Comparison of ENCODE assay signal across 6 cellular contexts in the genomic region with DNA sequence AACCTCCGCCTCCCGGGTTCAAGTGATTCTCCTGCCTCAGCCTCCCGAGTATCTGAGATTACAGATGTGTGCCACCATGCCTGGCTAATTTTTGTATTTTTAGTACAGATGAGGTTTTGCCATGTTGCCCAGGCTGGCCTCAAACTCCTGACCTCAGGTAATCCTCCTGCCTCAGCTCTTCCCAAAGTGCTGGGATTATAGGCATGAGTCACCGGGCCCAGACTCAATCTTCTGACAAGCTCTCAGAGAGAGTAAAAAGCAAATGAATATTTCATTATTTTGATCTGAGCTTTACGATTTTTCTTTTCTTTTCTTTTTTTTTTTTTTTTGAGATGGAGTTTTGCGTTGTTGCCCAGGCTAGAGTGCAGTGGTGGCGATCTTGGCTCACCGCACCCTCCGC. TPM values are rescaled to one million over a fixed set of nuclear protein-coding genes. Genes with fewer than 3 reads are reported as not detected.
DNase-seq lines count a peak whose midpoint lies in the region; TF ChIP-seq lines count a peak whose summit lies in the region.
"Not testable (repeated sequence)": the region's sequence is repeated elsewhere in the genome, so short reads cannot be mapped to it uniquely, and the experiment has no call there.

No MANE protein-coding gene starts in this region.

- not testable (repeated sequence) for H3K36me3 Mint-ChIP-seq in HFFc6 (ENCODE audit: low read depth)

- not testable (repeated sequence) for H3K9me3 Mint-ChIP-seq in HFFc6

- not testable (repeated sequence) for H3K4me3 Mint-ChIP-seq in HFFc6

- not testable (repeated sequence) for H3K4me3 ChIP-seq in MG63; WERI-Rb-1 (ENCODE audit: low read depth, low read length); epithelial cell of esophagus (ENCODE audit: low read length)

- not testable (repeated sequence) for H3K27me3 ChIP-seq in MG63; WERI-Rb-1 (ENCODE audit: insufficient read depth, low read depth, severe bottlenecking)

- H3K36me3 ChIP-seq in MG63, WERI-Rb-1: not testable (repeated sequence)

- H3K27ac Mint-ChIP-seq in HFFc6: not testable (repeated sequence)

- peak; percentile 8 for DNase-seq in EL
- DNase-seq in HFFc6: peak; percentile 3
- DNase-seq in MG63: peak; percentile 62
- peak; percentile 34 for DNase-seq in WERI-Rb-1
- DNase-seq in epithelial cell of esophagus (ENCODE audit: low read depth): peak; percentile 14
- DNase-seq in iris pigment epithelial cell (ENCODE audit: low read depth): peak; percentile 48

- not testable (repeated sequence) for H3K27me3 Mint-ChIP-seq in HFFc6 (ENCODE audit: insufficient read depth)

- not testable (repeated sequence) for H3K27ac ChIP-seq in WERI-Rb-1

- TF ChIP-seq CTCF in HFFc6 (IDR thresholded peaks at IDR 0.05); WERI-Rb-1 (IDR thresholded peaks at IDR 0.05; ENCODE audit: low read depth, low read length); epithelial cell of esophagus (IDR thresholded peaks at IDR 0.05; ENCODE audit: insufficient read depth, low read depth, low read length, missing control alignments): not testable (repeated sequence)

- not testable (repeated sequence) for H3K9me3 ChIP-seq in MG63; WERI-Rb-1 (ENCODE audit: severe bottlenecking)

- H3K4me1 Mint-ChIP-seq in HFFc6 (ENCODE audit: low read depth): not testable (repeated sequence)

RNA-seq across cellular contexts. Expression of a gene that starts 21.9 kb away (rescaled TPM):
- 100 to 1,000 TPM; 132 to 160 (median 144) TPM for total RNA-seq in HFFc6 (2021; fragmentation: NEBNext Ultra II Directional; extraction: Animal tissue kit (Norgen Biotek cat#: 25700))
- total RNA-seq in MG63 (2014; rRNA removed; shearing (Covaris generic); ENCODE audit: low replicate concordance): 18.5 and 48.3 TPM in 2 replicates

RNA-seq across cellular contexts. Expression of a gene that starts 31.2 kb away (rescaled TPM):
- 1,000 to 10,000 TPM; 1,282 to 1,468 (median 1,387) TPM for total RNA-seq in HFFc6 (2021; fragmentation: NEBNext Ultra II Directional; extraction: Animal tissue kit (Norgen Biotek cat#: 25700))
- total RNA-seq in MG63 (2014; rRNA removed; shearing (Covaris generic); ENCODE audit: low replicate concordance): 2,256 and 2,803 TPM in 2 replicates

RNA-seq across cellular contexts. Expression of a gene that starts 58.4 kb away (rescaled TPM):
- total RNA-seq in HFFc6 (2021; fragmentation: NEBNext Ultra II Directional; extraction: Animal tissue kit (Norgen Biotek cat#: 25700)): 10 to 100 TPM; 15.7 to 22.5 (median 18.5) TPM
- 8.0 TPM in 2 replicates for total RNA-seq in MG63 (2014; rRNA removed; shearing (Covaris generic); ENCODE audit: low replicate concordance)

Comparison
In these comparisons a context has a peak if more than half of its experiments do, and no peak if none do; other contexts are left out.
1. DNase-seq: peak in every context shown above with its lines; median percentile 62 in MG63; 48 in iris pigment epithelial cell; 34 in WERI-Rb-1; 14 in epithelial cell of esophagus; 8 in EL; 3 in HFFc6.